In genomic region chr20:10674684-10675455, GRCh38 we compare ENCODE assay signal across 8 cellular contexts. TPM values are rescaled to one million over a fixed set of nuclear protein-coding genes. Genes with fewer than 3 reads are reported as not detected.
A peak's percentile ranks its signal among the peaks of the same experiment; 100 is the strongest.
DNase-seq lines count a peak whose midpoint lies in the region; ATAC-seq and TF ChIP-seq lines count a peak whose summit lies in the region.

No MANE protein-coding gene starts in this region.

- intact Hi-C loops in left cardiac atrium (cut with DNase I), result loop anchor here in 1 of 2 donors (2.0 to 10.0 kb wide), 4 partner anchors 190 to 597 kb away; no protein-coding TSS in a partner anchor

- H3K9ac ChIP-seq in parathyroid adenoma, result peak overlapping the region; percentile 92

- no peaks in the 10 kb centered on the region for H3K36me3 ChIP-seq in parathyroid adenoma (ENCODE audit: control insufficient read depth, insufficient read depth, low read length)

- DNase-seq in ELR (ENCODE audit: low read depth) (peak; percentile 64), HK-2 (ENCODE audit: unreplicated experiment) (peak; percentile 91), NOMO-1 treated with dmso at 0.1 percent for 144 hours (lab: John Stamatoyannopoulos, UW; ENCODE audit: unreplicated experiment) (peak; percentile 59), left cardiac atrium (peak; percentile 86), middle frontal gyrus (ENCODE audit: extremely low spot score, low spot score) (no peak)

- peak overlapping the region; percentile 73 for H3K27ac ChIP-seq in adipose tissue (ENCODE audit: low read depth, low read length)
- H3K27ac ChIP-seq in parathyroid adenoma, result peak overlapping the region; percentile 99

- ATAC-seq in GM21381 (IDR thresholded peaks at IDR 0.05; ENCODE audit: unreplicated experiment), result peak; percentile 38
- peak; percentile 58 to 61 for ATAC-seq in left cardiac atrium

- H3K79me2 ChIP-seq in parathyroid adenoma, result peaks cover 5% of the 10 kb centered on the region

- no peaks in the 10 kb centered on the region for H3K9me3 ChIP-seq in parathyroid adenoma (ENCODE audit: control insufficient read depth, low read length)

- peaks cover 10% of the 10 kb centered on the region for H3K4me1 ChIP-seq in parathyroid adenoma

- H3K4me3 ChIP-seq in parathyroid adenoma (ENCODE audit: low read depth, low read length), result peak overlapping the region; percentile 66

- TF ChIP-seq CTCF in parathyroid adenoma (IDR thresholded peaks at IDR 0.05), result peak; percentile 94

- 1 to 3% (median 2%) methylated on average over 35 to 38 of the region's 38 CpGs for WGBS in adipose tissue, 3 donors

- H3K4me2 ChIP-seq in parathyroid adenoma (ENCODE audit: low read length), result peak overlapping the region; percentile 68

- peak overlapping the region; percentile 100 for H2AFZ ChIP-seq in parathyroid adenoma

- H3K27me3 ChIP-seq in parathyroid adenoma (ENCODE audit: control insufficient read depth, insufficient read depth, low read length), result no peaks in the 10 kb centered on the region

RNA-seq across cellular contexts. Expression of gene JAG1, which starts 1.1 kb away (rescaled TPM):
- 10 to 100 TPM; 11.9 to 39.6 (median 17.9) TPM for polyA plus RNA-seq in adipose tissue
- total RNA-seq in left cardiac atrium, result 10 to 100 TPM; 32.4 to 42.3 TPM
